31 cellular contexts compared by ENCODE assay signal in genomic region chr22:25555506-25556060, GRCh38.
"Had no signal": no experiment of that assay in that cellular context is flagged by ENCODE, and none has a peak within 500 bp of the region (broad histone marks: within the 10 kb centered on the region; RNA-seq: fewer than 3 reads in every experiment).

No MANE protein-coding gene starts in this region.

- H3K36me3 Mint-ChIP-seq: activated naive CD4-positive, alpha-beta T cell treated with anti-CD3 and anti-CD28 coated beads, Interleukin-2, amount 50 U/mL, for 24 hours; naive B cell had no signal

- H3K27me3 ChIP-seq: esophagus squamous epithelium, left lung, spleen, transverse colon had no signal

- H3K27ac Mint-ChIP-seq: activated CD8-positive, alpha-beta T cell treated with anti-CD3 and anti-CD28 coated beads for 36 hours; activated naive CD4-positive, alpha-beta T cell treated with anti-CD3 and anti-CD28 coated beads, Interleukin-2, amount 50 U/mL, for 24 hours; activated naive CD8-positive, alpha-beta T cell treated with anti-CD3 and anti-CD28 coated beads, Interleukin-2, amount 50 U/mL, for 24 hours; activated T-helper 17 cell treated with anti-CD3 and anti-CD28 coated beads, Interleukin-2, amount 50 U/mL, for 72 hours; T-helper 1 cell treated with Interleukin-12 subunit alpha and Interleukin-12 subunit beta and Interleukin-4 antibody, amounts not matched to agents 30 μg/mL and 1 μg/mL, for 36 hours; WTC11 had no signal

- H3K4me1 ChIP-seq: esophagus squamous epithelium, left lung, lower lobe of right lung, parathyroid adenoma, psoas muscle, transverse colon had no signal

- H3K9me3 Mint-ChIP-seq: activated CD8-positive, alpha-beta T cell treated with anti-CD3 and anti-CD28 coated beads for 36 hours; activated naive CD4-positive, alpha-beta T cell treated with anti-CD3 and anti-CD28 coated beads, Interleukin-2, amount 50 U/mL, for 24 hours; activated naive CD8-positive, alpha-beta T cell treated with anti-CD3 and anti-CD28 coated beads, Interleukin-2, amount 50 U/mL, for 24 hours; activated T-cell treated with anti-CD3 and anti-CD28 coated beads, Interleukin-2, amount 50 U/mL, for 4 hours; activated T-helper 17 cell treated with anti-CD3 and anti-CD28 coated beads, Interleukin-2, amount 50 U/mL, for 72 hours; naive B cell; neural crest cell; T-helper 1 cell treated with Interleukin-12 subunit alpha and Interleukin-12 subunit beta and Interleukin-4 antibody, amounts not matched to agents 30 μg/mL and 1 μg/mL, for 36 hours had no signal

- ATAC-seq: activated CD8-positive, alpha-beta T cell treated with anti-CD3 and anti-CD28 coated beads for 36 hours; activated naive CD8-positive, alpha-beta T cell treated with anti-CD3 and anti-CD28 coated beads, Interleukin-2, amount 50 U/mL, for 24 hours; activated T-cell treated with anti-CD3 and anti-CD28 coated beads, Interleukin-2, amount 50 U/mL, for 4 hours; activated T-helper 17 cell treated with anti-CD3 and anti-CD28 coated beads, Interleukin-2, amount 50 U/mL, for 72 hours; left lung; lower lobe of right lung; mucosa of descending colon; psoas muscle; WTC11 had no signal

- H3K4me3 ChIP-seq: esophagus squamous epithelium, left lung, lower lobe of right lung, mucosa of descending colon, psoas muscle, spleen, transverse colon had no signal

- H3K4me1 Mint-ChIP-seq: activated naive CD4-positive, alpha-beta T cell treated with anti-CD3 and anti-CD28 coated beads, Interleukin-2, amount 50 U/mL, for 24 hours; activated T-helper 17 cell treated with anti-CD3 and anti-CD28 coated beads, Interleukin-2, amount 50 U/mL, for 72 hours had no signal

- DNase-seq: activated CD4-positive, alpha-beta T cell treated with anti-CD3 and anti-CD28 coated beads for 1 hour; activated CD4-positive, alpha-beta T cell treated with anti-CD3 and anti-CD28 coated beads, Interleukin-2, amount 50 U/mL, for 1 hour; activated CD8-positive, alpha-beta T cell treated with anti-CD3 and anti-CD28 coated beads for 36 hours; activated gamma-delta T cell treated with Interleukin-2 at 50 U/mL for 16 hours; activated naive CD8-positive, alpha-beta T cell treated with anti-CD3 and anti-CD28 coated beads, Interleukin-2, amount 50 U/mL, for 24 hours; activated T-cell treated with anti-CD3 and anti-CD28 coated beads, Interleukin-2, amount 50 U/mL, for 4 hours; amygdala; dermis blood vessel endothelial cell; effector CD8-positive, alpha-beta T cell; esophagus squamous epithelium; foreskin melanocyte; kidney glomerular epithelial cell; left lung; lower lobe of right lung; mesendoderm; mucosa of descending colon; naive B cell; nucleus accumbens; psoas muscle; right cardiac atrium; spleen; SW 1271; T1000; transverse colon had no signal

- H3K4me3 Mint-ChIP-seq: activated CD8-positive, alpha-beta T cell treated with anti-CD3 and anti-CD28 coated beads for 36 hours; activated naive CD4-positive, alpha-beta T cell treated with anti-CD3 and anti-CD28 coated beads, Interleukin-2, amount 50 U/mL, for 24 hours; activated naive CD8-positive, alpha-beta T cell treated with anti-CD3 and anti-CD28 coated beads, Interleukin-2, amount 50 U/mL, for 24 hours; activated T-cell treated with anti-CD3 and anti-CD28 coated beads, Interleukin-2, amount 50 U/mL, for 4 hours; activated T-helper 17 cell treated with anti-CD3 and anti-CD28 coated beads, Interleukin-2, amount 50 U/mL, for 72 hours; naive B cell; neural crest cell; T-helper 1 cell treated with Interleukin-12 subunit alpha and Interleukin-12 subunit beta and Interleukin-4 antibody, amounts not matched to agents 30 μg/mL and 1 μg/mL, for 36 hours; WTC11 had no signal

- H3K27me3 Mint-ChIP-seq: activated CD8-positive, alpha-beta T cell treated with anti-CD3 and anti-CD28 coated beads for 36 hours; activated naive CD4-positive, alpha-beta T cell treated with anti-CD3 and anti-CD28 coated beads, Interleukin-2, amount 50 U/mL, for 24 hours; naive B cell had no signal

- H3K36me3 ChIP-seq: esophagus squamous epithelium, left lung, lower lobe of right lung, spleen, transverse colon had no signal

- H3K9me3 ChIP-seq: esophagus squamous epithelium, left lung, lower lobe of right lung, mucosa of descending colon, psoas muscle, transverse colon had no signal

- H3K27ac ChIP-seq: epithelial cell of prostate, esophagus squamous epithelium, left lung, lower lobe of right lung, parathyroid adenoma, psoas muscle had no signal
